Comparison of ENCODE assay signal across 25 cellular contexts in the genomic region with DNA sequence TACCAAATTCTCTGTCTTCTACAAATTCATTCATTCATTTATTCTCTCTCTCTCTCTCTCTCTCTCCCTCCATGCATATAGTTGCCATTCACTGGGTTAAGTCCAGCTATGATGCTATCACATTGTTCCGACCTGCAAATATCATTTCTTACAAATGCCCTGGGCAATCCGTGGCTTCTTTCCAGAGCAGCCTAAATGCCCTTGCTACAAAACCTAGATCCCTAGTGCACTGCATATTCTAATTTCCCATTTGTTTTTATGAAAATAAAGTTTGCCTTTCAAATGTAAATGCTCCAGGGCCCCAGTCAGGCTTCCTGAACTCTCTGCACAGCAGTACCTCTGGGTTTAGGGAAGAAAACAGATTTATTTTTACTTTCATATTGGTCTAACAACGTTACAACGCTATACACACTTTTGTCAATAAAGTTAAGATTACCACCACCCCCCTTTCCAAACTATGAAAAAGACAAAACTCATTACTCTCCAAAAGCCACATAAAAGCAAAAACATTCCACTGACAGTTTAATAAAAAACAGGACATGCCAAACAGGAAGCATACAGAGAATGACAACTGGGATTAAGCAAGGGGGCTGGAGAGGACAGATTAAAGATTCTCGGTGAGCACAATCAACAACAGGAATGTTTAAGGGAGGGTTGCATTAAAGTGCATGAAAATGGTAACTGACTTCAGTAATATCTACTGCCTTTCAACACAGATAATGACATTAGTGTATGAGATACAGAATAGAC.
DNase-seq lines count a peak whose midpoint lies in the region; FAIRE-seq lines count a peak whose summit lies in the region.
"Had no signal": no experiment of that assay in that cellular context is flagged by ENCODE, and none has a peak within 500 bp of the region (broad histone marks: within the 10 kb centered on the region; RNA-seq: fewer than 3 reads in every experiment).

No MANE protein-coding gene starts in this region.

- DNase-seq in adipocyte (ENCODE audit: low read depth) (no peak), urothelium cell line (ENCODE audit: low spot score) (no peak), glomerular visceral epithelial cell (ENCODE audit: extremely low spot score) (no peak), NCI-H2227 treated with DMSO at 0.1 percent for 48 hours (lab: John Stamatoyannopoulos, UW) (no peak)
- no peak for DNase-seq in T-helper 2 cell treated with Interferon-gamma antibody and Interleukin-4, amounts not matched to agents 5 μg/mL and 100 μg/mL, for 36 hours (ENCODE audit: low spot score)
- DNase-seq: activated CD4-positive, alpha-beta memory T cell treated with anti-CD3 and anti-CD28 coated beads, Interleukin-2, amount 10 ng/mL, durations not matched to agents 7 days and 5 days; activated CD8-positive, alpha-beta memory T cell treated with anti-CD3 and anti-CD28 coated beads, Interleukin-2, amount 50 U/mL, for 48 hours; activated naive CD4-positive, alpha-beta T cell treated with anti-CD3 and anti-CD28 coated beads, Interleukin-2, amount 50 U/mL, for 16 hours; aorta; C1 segment of cervical spinal cord; left ventricle myocardium superior; naive thymus-derived CD8-positive, alpha-beta T cell; NCI-H1694; NCI-H510A treated with DMSO at 0.1 percent for 48 hours; ovary; Right ventricle myocardium superior; small intestine; SW 1271; T1000 had no signal

- no peak overlapping the region for H3K4me3 Mint-ChIP-seq in T-helper 2 cell treated with Interferon-gamma antibody and Interleukin-4, amounts not matched to agents 5 μg/mL and 100 μg/mL, for 36 hours
- H3K4me3 Mint-ChIP-seq: activated CD4-positive, alpha-beta memory T cell treated with anti-CD3 and anti-CD28 coated beads, Interleukin-2, amount 10 ng/mL, durations not matched to agents 7 days and 5 days; central memory CD8-positive, alpha-beta T cell; dendritic cell treated with granulocyte-macrophage colony-stimulating factor and Interleukin-4, amounts not matched to agents 40 ng/mL and 50 ng/mL, for 4 days; naive thymus-derived CD8-positive, alpha-beta T cell had no signal

- H3K27ac Mint-ChIP-seq in T-helper 2 cell treated with Interferon-gamma antibody and Interleukin-4, amounts not matched to agents 5 μg/mL and 100 μg/mL, for 36 hours = no peak overlapping the region
- H3K27ac Mint-ChIP-seq: activated CD4-positive, alpha-beta memory T cell treated with anti-CD3 and anti-CD28 coated beads, Interleukin-2, amount 10 ng/mL, durations not matched to agents 7 days and 5 days; dendritic cell treated with granulocyte-macrophage colony-stimulating factor and Interleukin-4, amounts not matched to agents 40 ng/mL and 50 ng/mL, for 4 days; naive thymus-derived CD8-positive, alpha-beta T cell had no signal

- H3K9me3 Mint-ChIP-seq in T-helper 2 cell treated with Interferon-gamma antibody and Interleukin-4, amounts not matched to agents 5 μg/mL and 100 μg/mL, for 36 hours = no peaks in the 10 kb centered on the region
- H3K9me3 Mint-ChIP-seq: activated CD4-positive, alpha-beta memory T cell treated with anti-CD3 and anti-CD28 coated beads, Interleukin-2, amount 10 ng/mL, durations not matched to agents 7 days and 5 days; central memory CD8-positive, alpha-beta T cell; dendritic cell treated with granulocyte-macrophage colony-stimulating factor and Interleukin-4, amounts not matched to agents 40 ng/mL and 50 ng/mL, for 4 days had no signal

- H3K9me3 ChIP-seq in HUES64 (ENCODE audit: insufficient read depth, low read depth, low read length) (no peaks in the 10 kb centered on the region), adipocyte (ENCODE audit: control insufficient read depth, low read length) (peaks cover 2% of the 10 kb centered on the region), iPS-20b (ENCODE audit: insufficient read depth, low read depth, low read length) (no peaks in the 10 kb centered on the region)
- H3K9me3 ChIP-seq: ovary, tibial nerve had no signal

- H3K4me1 Mint-ChIP-seq in T-helper 2 cell treated with Interferon-gamma antibody and Interleukin-4, amounts not matched to agents 5 μg/mL and 100 μg/mL, for 36 hours (ENCODE audit: low read depth) = no peaks in the 10 kb centered on the region
- H3K4me1 Mint-ChIP-seq: activated CD4-positive, alpha-beta memory T cell treated with anti-CD3 and anti-CD28 coated beads, Interleukin-2, amount 10 ng/mL, durations not matched to agents 7 days and 5 days; central memory CD8-positive, alpha-beta T cell; naive thymus-derived CD8-positive, alpha-beta T cell had no signal

- no peaks in the 10 kb centered on the region for H3K27me3 ChIP-seq in HUES64 (ENCODE audit: insufficient read depth, low read length)
- no peaks in the 10 kb centered on the region for H3K27me3 ChIP-seq in adipocyte (replicated peaks; ENCODE audit: control insufficient read depth, insufficient read depth, low read length)
- no peaks in the 10 kb centered on the region for H3K27me3 ChIP-seq in iPS-20b (ENCODE audit: insufficient read depth, low read length)
- H3K27me3 ChIP-seq: ovary, tibial nerve had no signal

- H3K36me3 Mint-ChIP-seq in T-helper 2 cell treated with Interferon-gamma antibody and Interleukin-4, amounts not matched to agents 5 μg/mL and 100 μg/mL, for 36 hours (ENCODE audit: low read depth) = no peaks in the 10 kb centered on the region

- FAIRE-seq in urothelium cell line (lab: Jason Lieb, UNC) = peak; percentile 30
- FAIRE-seq: keratinocyte, small intestine had no signal

- H3K9ac ChIP-seq in HUES64 (ENCODE audit: low read depth, low read length) = no peak overlapping the region
- H3K9ac ChIP-seq in adipocyte (ENCODE audit: low read length) = no peak overlapping the region
- no peak overlapping the region for H3K9ac ChIP-seq in iPS-20b (ENCODE audit: low read depth, low read length)

- H3K27me3 Mint-ChIP-seq in T-helper 2 cell treated with Interferon-gamma antibody and Interleukin-4, amounts not matched to agents 5 μg/mL and 100 μg/mL, for 36 hours (ENCODE audit: low read depth) = peaks cover 8% of the 10 kb centered on the region
- H3K27me3 Mint-ChIP-seq: dendritic cell treated with granulocyte-macrophage colony-stimulating factor and Interleukin-4, amounts not matched to agents 40 ng/mL and 50 ng/mL, for 4 days had no signal

- H3K4me1 ChIP-seq in HUES64 (ENCODE audit: insufficient read depth, low read length) (peaks cover 22% of the 10 kb centered on the region), adipocyte (ENCODE audit: control insufficient read depth, insufficient read depth, low read length) (no peaks in the 10 kb centered on the region), iPS-20b (ENCODE audit: insufficient read depth, low read length) (peaks cover 20% of the 10 kb centered on the region; the same call in 1 of the 2 replicates)

- 63% methylated on average over 5 of the region's 5 CpGs for WGBS in HUES64

- no peak overlapping the region for H3K4me3 ChIP-seq in HUES64 (ENCODE audit: low read length)
- H3K4me3 ChIP-seq in adipocyte (ENCODE audit: low read length) = peak overlapping the region; percentile 0
- peak overlapping the region; percentile 24; the same call in 1 of the 2 replicates for H3K4me3 ChIP-seq in iPS-20b (ENCODE audit: low read length)
- H3K4me3 ChIP-seq: ovary, tibial nerve had no signal

- H3K36me3 ChIP-seq in HUES64 (ENCODE audit: insufficient read depth, low read length) = no peaks in the 10 kb centered on the region
- H3K36me3 ChIP-seq in adipocyte (ENCODE audit: control insufficient read depth, insufficient read depth, low read length, severe bottlenecking) = no peaks in the 10 kb centered on the region
- H3K36me3 ChIP-seq in iPS-20b (ENCODE audit: insufficient read depth, low read depth, low read length) = no peaks in the 10 kb centered on the region
- H3K36me3 ChIP-seq: ovary, tibial nerve had no signal

- peak overlapping the region; percentile 44; the same call in 1 of the 2 replicates for H3K27ac ChIP-seq in HUES64 (ENCODE audit: low read depth, low read length)
- no peak overlapping the region for H3K27ac ChIP-seq in iPS-20b (ENCODE audit: low read length)
- H3K27ac ChIP-seq: ovary had no signal
